Comparison of ENCODE assay signal across 8 cellular contexts in genomic region chr14:52553671-52554575, GRCh38. TPM values are rescaled to one million over a fixed set of nuclear protein-coding genes. Genes with fewer than 3 reads are reported as not detected.
DNase-seq lines count a peak whose midpoint lies in the region; ATAC-seq and TF ChIP-seq lines count a peak whose summit lies in the region.

No MANE protein-coding gene starts in this region.

- 4 to 5% methylated on average over 22 of the region's 22 CpGs for WGBS in lung, 2 donors

- H3K4me1 ChIP-seq in effector memory CD4-positive, alpha-beta T cell (ENCODE audit: control insufficient read depth, insufficient read depth, low read length, poor library complexity, severe bottlenecking), result peaks cover 8% of the 10 kb centered on the region
- peaks cover 0 to 1% of the 10 kb centered on the region in 2 donors for H3K4me1 ChIP-seq in lung (ENCODE audit: control insufficient read depth in 2 of 2, insufficient read depth in 2 of 2, low read length in 2 of 2)

- peaks cover 5% of the 10 kb centered on the region for H3K36me3 Mint-ChIP-seq in activated CD8-positive, alpha-beta memory T cell treated with anti-CD3 and anti-CD28 coated beads, Interleukin-2, amount 10 ng/mL, durations not matched to agents 7 days and 5 days

- no peaks in the 10 kb centered on the region for H3K36me3 ChIP-seq in effector memory CD4-positive, alpha-beta T cell (ENCODE audit: control insufficient read depth, insufficient read depth, low read length)
- H3K36me3 ChIP-seq in lung (ENCODE audit: control insufficient read depth in 2 of 2, insufficient read depth in 2 of 2, low read length in 2 of 2), result no peaks in the 10 kb centered on the region

- ATAC-seq in activated CD8-positive, alpha-beta memory T cell treated with anti-CD3 and anti-CD28 coated beads, Interleukin-2, amount 10 ng/mL, durations not matched to agents 7 days and 5 days, result no peak
- ATAC-seq in lung (ENCODE audit: insufficient read depth, low FRiP score) (no peak), HG02571 (IDR thresholded peaks at IDR 0.05; ENCODE audit: unreplicated experiment) (no peak)

- CTCF ChIA-PET in activated CD8-positive, alpha-beta memory T cell treated with anti-CD3 and anti-CD28 coated beads, Interleukin-2, amount 10 ng/mL, durations not matched to agents 7 days and 5 days (lab: Charles Lee), result no interaction called here

- peak overlapping the region; percentile 88 for H3K4me3 Mint-ChIP-seq in activated CD8-positive, alpha-beta memory T cell treated with anti-CD3 and anti-CD28 coated beads, Interleukin-2, amount 10 ng/mL, durations not matched to agents 7 days and 5 days

- H3K27me3 Mint-ChIP-seq in activated CD8-positive, alpha-beta memory T cell treated with anti-CD3 and anti-CD28 coated beads, Interleukin-2, amount 10 ng/mL, durations not matched to agents 7 days and 5 days, result peaks cover 38% of the 10 kb centered on the region

- H3K9me3 ChIP-seq in effector memory CD4-positive, alpha-beta T cell (ENCODE audit: control insufficient read depth, low read length), result no peaks in the 10 kb centered on the region
- H3K9me3 ChIP-seq in lung (ENCODE audit: control insufficient read depth in 2 of 2, insufficient read depth in 1 of 2, low read length in 1 of 2), result no peaks in the 10 kb centered on the region

- peak overlapping the region; percentile 78 for H3K4me3 ChIP-seq in effector memory CD4-positive, alpha-beta T cell (ENCODE audit: insufficient read depth, low read depth, low read length, poor library complexity, severe bottlenecking)
- peak overlapping the region; percentile 64 for H3K4me3 ChIP-seq in lung

- no peak for TF ChIP-seq CTCF in lung (IDR thresholded peaks at IDR 0.05; ENCODE audit: control extremely low read depth, extremely low read depth)

- H3K4me1 Mint-ChIP-seq in activated CD8-positive, alpha-beta memory T cell treated with anti-CD3 and anti-CD28 coated beads, Interleukin-2, amount 10 ng/mL, durations not matched to agents 7 days and 5 days, result peaks cover 32% of the 10 kb centered on the region

- H3K27ac Mint-ChIP-seq in activated CD8-positive, alpha-beta memory T cell treated with anti-CD3 and anti-CD28 coated beads, Interleukin-2, amount 10 ng/mL, durations not matched to agents 7 days and 5 days, result peak overlapping the region; percentile 75

- H3K27ac ChIP-seq in effector memory CD4-positive, alpha-beta T cell (ENCODE audit: insufficient read depth, low read length, poor library complexity, severe bottlenecking), result peak overlapping the region; percentile 56
- H3K27ac ChIP-seq in lung (ENCODE audit: low read depth in 1 of 2, low read length in 1 of 2), result no peak overlapping the region

- DNase-seq in Ammon's horn (ENCODE audit: low spot score) (peak; percentile 96), HS-27A (ENCODE audit: low read depth) (peak; percentile 55), NCI-H82 (lab: John Stamatoyannopoulos, UW) (peak; percentile 85), lung (ENCODE audit: low spot score) (peak; percentile 80)
- DNase-seq in activated CD8-positive, alpha-beta memory T cell treated with anti-CD3 and anti-CD28 coated beads, Interleukin-2, amount 10 ng/mL, durations not matched to agents 7 days and 5 days, result peak; percentile 85
- DNase-seq in effector memory CD4-positive, alpha-beta T cell, result peak; percentile 70 to 80 (median 71)
- DNase-seq in stimulated activated CD4-positive, alpha-beta T cell treated with anti-CD3 and anti-CD28 coated beads, Interleukin-4, amount 100 ng/mL, for 24 hours, result peak; percentile 79

- H3K9me3 Mint-ChIP-seq in activated CD8-positive, alpha-beta memory T cell treated with anti-CD3 and anti-CD28 coated beads, Interleukin-2, amount 10 ng/mL, durations not matched to agents 7 days and 5 days (ENCODE audit: low read depth), result no peaks in the 10 kb centered on the region

- no peaks in the 10 kb centered on the region for H3K27me3 ChIP-seq in effector memory CD4-positive, alpha-beta T cell (replicated peaks; ENCODE audit: control insufficient read depth, insufficient read depth, low read length, poor library complexity, severe bottlenecking)
- no peaks in the 10 kb centered on the region for H3K27me3 ChIP-seq in lung (ENCODE audit: control insufficient read depth, insufficient read depth)

RNA-seq across cellular contexts. Expression of gene GPR137C, which starts 1.3 kb away (rescaled TPM):
- total RNA-seq in activated CD8-positive, alpha-beta memory T cell treated with anti-CD3 and anti-CD28 coated beads, Interleukin-2, amount 10 ng/mL, durations not matched to agents 7 days and 5 days, result under 1 TPM; 0.73 to 0.85 TPM
- 1 to 10 TPM in 1 of 2 donors, under 1 TPM in 1; 0.71 to 7.0 TPM for total RNA-seq in lung
- under 1 TPM; 0.26 to 0.59 TPM for polyA plus RNA-seq in lung

RNA-seq across cellular contexts. Expression of gene TXNDC16, which starts 1.6 kb away (rescaled TPM):
- 10 to 100 TPM in 1 of 2 experiments, 1 to 10 TPM in 1; 9.1 to 11.5 TPM for total RNA-seq in activated CD8-positive, alpha-beta memory T cell treated with anti-CD3 and anti-CD28 coated beads, Interleukin-2, amount 10 ng/mL, durations not matched to agents 7 days and 5 days
- 10 to 100 TPM in 1 of 2 donors, 1 to 10 TPM in 1; 5.2 to 22.1 TPM for total RNA-seq in lung
- 1 to 10 TPM; 1.5 to 1.6 TPM for polyA plus RNA-seq in lung
